ENCODE assay signal across 1 cellular context in genomic region chr6:121816361-121816760, GRCh38.
TF ChIP-seq lines count a peak whose summit lies in the region.

No MANE protein-coding gene starts in this region.

TF ChIP-seq in IMR-90, 13 proteins besides CTCF, POLR2A, EP300 and RAD21 (continued from another document):
- TF ChIP-seq CEBPB (IDR thresholded peaks at IDR 0.05; ENCODE audit: low read depth, low read length), result no peak
